In the genomic region with DNA sequence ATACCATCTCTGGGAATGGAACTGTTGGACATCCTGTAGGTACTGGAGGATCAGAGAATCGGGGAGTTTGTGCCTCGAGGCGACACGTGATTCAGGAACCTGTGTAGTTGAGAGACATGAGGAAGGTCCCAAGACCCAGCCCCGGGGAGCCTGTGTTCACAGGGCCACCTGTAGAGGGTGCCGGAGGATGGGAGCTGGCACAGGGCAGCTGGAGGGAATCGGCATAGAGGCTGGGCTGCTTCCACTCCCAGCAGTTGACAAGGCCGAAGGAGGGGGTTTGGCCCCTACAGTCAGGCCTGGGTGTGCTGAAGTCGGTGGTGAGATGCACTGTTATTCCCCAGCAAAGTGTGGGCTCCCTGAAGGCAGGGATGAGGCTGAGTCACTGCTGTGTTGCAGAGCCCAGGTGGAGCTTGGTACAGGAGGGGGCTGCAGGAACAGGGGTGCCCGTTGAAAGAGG, we compare ENCODE assay signal across 1 cellular context.
A peak's percentile ranks its signal among the peaks of the same experiment; 100 is the strongest.
TF ChIP-seq lines count a peak whose summit lies in the region.

No MANE protein-coding gene starts in this region.

TF ChIP-seq in HepG2, 621 proteins besides CTCF, POLR2A, EP300 and RAD21 (continued from another document and continues in another):
- TF ChIP-seq, protein P1, sequence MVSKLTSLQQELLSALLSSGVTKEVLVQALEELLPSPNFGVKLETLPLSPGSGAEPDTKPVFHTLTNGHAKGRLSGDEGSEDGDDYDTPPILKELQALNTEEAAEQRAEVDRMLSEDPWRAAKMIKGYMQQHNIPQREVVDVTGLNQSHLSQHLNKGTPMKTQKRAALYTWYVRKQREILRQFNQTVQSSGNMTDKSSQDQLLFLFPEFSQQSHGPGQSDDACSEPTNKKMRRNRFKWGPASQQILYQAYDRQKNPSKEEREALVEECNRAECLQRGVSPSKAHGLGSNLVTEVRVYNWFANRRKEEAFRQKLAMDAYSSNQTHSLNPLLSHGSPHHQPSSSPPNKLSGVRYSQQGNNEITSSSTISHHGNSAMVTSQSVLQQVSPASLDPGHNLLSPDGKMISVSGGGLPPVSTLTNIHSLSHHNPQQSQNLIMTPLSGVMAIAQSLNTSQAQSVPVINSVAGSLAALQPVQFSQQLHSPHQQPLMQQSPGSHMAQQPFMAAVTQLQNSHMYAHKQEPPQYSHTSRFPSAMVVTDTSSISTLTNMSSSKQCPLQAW (CRISPR knock-in tag; IDR thresholded peaks at IDR 0.05), result 0 out of 2 replicates have a peak, but pooled peaks have one; percentile 10
- TF ChIP-seq MEIS2 (CRISPR knock-in tag; IDR thresholded peaks at IDR 0.05) (no peak), FOXA3 (CRISPR knock-in tag; IDR thresholded peaks at IDR 0.05) (no peak), ZFP36L1 (CRISPR knock-in tag; IDR thresholded peaks at IDR 0.05) (no peak), NFIC (IDR thresholded peaks at IDR 0.05; ENCODE audit: low read length) (no peak), MIER3 (CRISPR knock-in tag; IDR thresholded peaks at IDR 0.05; ENCODE audit: borderline replicate concordance) (no peak), HES4 (CRISPR knock-in tag; IDR thresholded peaks at IDR 0.05; ENCODE audit: borderline replicate concordance) (no peak), SCMH1 (CRISPR knock-in tag; IDR thresholded peaks at IDR 0.05; ENCODE audit: borderline replicate concordance) (no peak), CREB1 (IDR thresholded peaks at IDR 0.05) (no peak), CREB1 (CRISPR knock-in tag; IDR thresholded peaks at IDR 0.05) (no peak), ZFP1 (CRISPR knock-in tag; IDR thresholded peaks at IDR 0.05) (no peak), NFYC (CRISPR knock-in tag; IDR thresholded peaks at IDR 0.05) (no peak), ZNF772 (CRISPR knock-in tag; IDR thresholded peaks at IDR 0.05) (no peak), ZNF382 (CRISPR knock-in tag; IDR thresholded peaks at IDR 0.05; ENCODE audit: borderline replicate concordance) (no peak), ZSCAN25 (CRISPR knock-in tag; IDR thresholded peaks at IDR 0.05) (peak; percentile 23; the same call in 1 of the 2 replicates), RFX3 (CRISPR knock-in tag; IDR thresholded peaks at IDR 0.05) (no peak), ZSCAN31 (CRISPR knock-in tag; IDR thresholded peaks at IDR 0.05; ENCODE audit: low read depth) (0 out of 2 replicates have a peak, but pooled peaks have one; percentile 20), AGO2 (optimal IDR thresholded peaks at IDR 0.05; ENCODE audit: low read depth, low read length) (no peak), ZKSCAN8 (CRISPR knock-in tag; IDR thresholded peaks at IDR 0.05; ENCODE audit: borderline replicate concordance) (no peak), ZBTB21 (CRISPR knock-in tag; IDR thresholded peaks at IDR 0.05) (no peak), RCOR2 (CRISPR knock-in tag; IDR thresholded peaks at IDR 0.05) (no peak), KDM5B (CRISPR knock-in tag; IDR thresholded peaks at IDR 0.05; ENCODE audit: borderline replicate concordance) (no peak), TARDBP (CRISPR knock-in tag; IDR thresholded peaks at IDR 0.05) (peak; percentile 67), TCF7L2 (IDR thresholded peaks at IDR 0.05; ENCODE audit: low read depth, low read length) (no peak), ZNF441 (CRISPR knock-in tag; IDR thresholded peaks at IDR 0.05; ENCODE audit: borderline replicate concordance) (peak; percentile 34; the same call in 1 of the 2 replicates), HMGA1 (CRISPR knock-in tag; conservative IDR thresholded peaks at IDR 0.05) (no peak), NONO (IDR thresholded peaks at IDR 0.05) (no peak), NONO (CRISPR knock-in tag; conservative IDR thresholded peaks at IDR 0.05) (0 out of 2 replicates have a peak, but pooled peaks have one; percentile 2), NR2F6 (IDR thresholded peaks at IDR 0.05) (no peak), NR2F6 (CRISPR knock-in tag; IDR thresholded peaks at IDR 0.05) (no peak), TGIF2 (CRISPR knock-in tag; IDR thresholded peaks at IDR 0.05) (no peak), ZNF207 (IDR thresholded peaks at IDR 0.05; ENCODE audit: borderline replicate concordance) (no peak), FOXP1 (IDR thresholded peaks at IDR 0.05) (no peak), FOXP1 (CRISPR knock-in tag; IDR thresholded peaks at IDR 0.05) (no peak), SAFB2 (CRISPR knock-in tag; IDR thresholded peaks at IDR 0.05; ENCODE audit: borderline replicate concordance, low read depth) (no peak), HNF4A (CRISPR knock-in tag; IDR thresholded peaks at IDR 0.05) (no peak), NCOR1 (IDR thresholded peaks at IDR 0.05; ENCODE audit: borderline replicate concordance, low read length) (no peak), DNMT1 (CRISPR knock-in tag; IDR thresholded peaks at IDR 0.05) (no peak), GATAD1 (CRISPR knock-in tag; IDR thresholded peaks at IDR 0.05) (no peak)
- TF ChIP-seq, protein P2, sequence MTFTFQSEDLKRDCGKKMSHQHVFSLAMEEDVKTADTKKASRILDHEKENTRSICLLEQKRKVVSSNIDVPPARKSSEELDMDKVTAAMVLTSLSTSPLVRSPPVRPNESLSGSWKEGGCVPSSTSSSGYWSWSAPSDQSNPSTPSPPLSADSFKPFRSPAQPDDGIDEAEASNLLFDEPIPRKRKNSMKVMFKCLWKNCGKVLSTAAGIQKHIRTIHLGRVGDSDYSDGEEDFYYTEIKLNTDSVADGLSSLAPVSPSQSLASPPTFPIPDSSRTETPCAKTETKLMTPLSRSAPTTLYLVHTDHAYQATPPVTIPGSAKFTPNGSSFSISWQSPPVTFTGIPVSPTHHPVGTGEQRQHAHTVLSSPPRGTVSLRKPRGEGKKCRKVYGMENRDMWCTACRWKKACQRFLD (CRISPR knock-in tag; IDR thresholded peaks at IDR 0.05; ENCODE audit: borderline replicate concordance), result no peak
- TF ChIP-seq, protein P3, sequence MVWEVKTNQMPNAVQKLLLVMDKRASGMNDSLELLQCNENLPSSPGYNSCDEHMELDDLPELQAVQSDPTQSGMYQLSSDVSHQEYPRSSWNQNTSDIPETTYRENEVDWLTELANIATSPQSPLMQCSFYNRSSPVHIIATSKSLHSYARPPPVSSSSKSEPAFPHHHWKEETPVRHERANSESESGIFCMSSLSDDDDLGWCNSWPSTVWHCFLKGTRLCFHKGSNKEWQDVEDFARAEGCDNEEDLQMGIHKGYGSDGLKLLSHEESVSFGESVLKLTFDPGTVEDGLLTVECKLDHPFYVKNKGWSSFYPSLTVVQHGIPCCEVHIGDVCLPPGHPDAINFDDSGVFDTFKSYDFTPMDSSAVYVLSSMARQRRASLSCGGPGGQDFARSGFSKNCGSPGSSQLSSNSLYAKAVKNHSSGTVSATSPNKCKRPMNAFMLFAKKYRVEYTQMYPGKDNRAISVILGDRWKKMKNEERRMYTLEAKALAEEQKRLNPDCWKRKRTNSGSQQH (CRISPR knock-in tag; IDR thresholded peaks at IDR 0.05; ENCODE audit: low read depth), result no peak
- TF ChIP-seq, protein P4, sequence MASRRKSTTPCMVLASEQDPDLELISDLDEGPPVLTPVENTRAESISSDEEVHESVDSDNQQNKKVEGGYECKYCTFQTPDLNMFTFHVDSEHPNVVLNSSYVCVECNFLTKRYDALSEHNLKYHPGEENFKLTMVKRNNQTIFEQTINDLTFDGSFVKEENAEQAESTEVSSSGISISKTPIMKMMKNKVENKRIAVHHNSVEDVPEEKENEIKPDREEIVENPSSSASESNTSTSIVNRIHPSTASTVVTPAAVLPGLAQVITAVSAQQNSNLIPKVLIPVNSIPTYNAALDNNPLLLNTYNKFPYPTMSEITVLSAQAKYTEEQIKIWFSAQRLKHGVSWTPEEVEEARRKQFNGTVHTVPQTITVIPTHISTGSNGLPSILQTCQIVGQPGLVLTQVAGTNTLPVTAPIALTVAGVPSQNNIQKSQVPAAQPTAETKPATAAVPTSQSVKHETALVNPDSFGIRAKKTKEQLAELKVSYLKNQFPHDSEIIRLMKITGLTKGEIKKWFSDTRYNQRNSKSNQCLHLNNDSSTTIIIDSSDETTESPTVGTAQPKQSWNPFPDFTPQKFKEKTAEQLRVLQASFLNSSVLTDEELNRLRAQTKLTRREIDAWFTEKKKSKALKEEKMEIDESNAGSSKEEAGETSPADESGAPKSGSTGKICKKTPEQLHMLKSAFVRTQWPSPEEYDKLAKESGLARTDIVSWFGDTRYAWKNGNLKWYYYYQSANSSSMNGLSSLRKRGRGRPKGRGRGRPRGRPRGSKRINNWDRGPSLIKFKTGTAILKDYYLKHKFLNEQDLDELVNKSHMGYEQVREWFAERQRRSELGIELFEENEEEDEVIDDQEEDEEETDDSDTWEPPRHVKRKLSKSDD (CRISPR knock-in tag; IDR thresholded peaks at IDR 0.05; ENCODE audit: low read depth), result no peak
- TF ChIP-seq, protein P5, sequence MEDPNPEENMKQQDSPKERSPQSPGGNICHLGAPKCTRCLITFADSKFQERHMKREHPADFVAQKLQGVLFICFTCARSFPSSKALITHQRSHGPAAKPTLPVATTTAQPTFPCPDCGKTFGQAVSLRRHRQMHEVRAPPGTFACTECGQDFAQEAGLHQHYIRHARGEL (CRISPR knock-in tag; IDR thresholded peaks at IDR 0.05), result no peak
- TF ChIP-seq, protein P6, sequence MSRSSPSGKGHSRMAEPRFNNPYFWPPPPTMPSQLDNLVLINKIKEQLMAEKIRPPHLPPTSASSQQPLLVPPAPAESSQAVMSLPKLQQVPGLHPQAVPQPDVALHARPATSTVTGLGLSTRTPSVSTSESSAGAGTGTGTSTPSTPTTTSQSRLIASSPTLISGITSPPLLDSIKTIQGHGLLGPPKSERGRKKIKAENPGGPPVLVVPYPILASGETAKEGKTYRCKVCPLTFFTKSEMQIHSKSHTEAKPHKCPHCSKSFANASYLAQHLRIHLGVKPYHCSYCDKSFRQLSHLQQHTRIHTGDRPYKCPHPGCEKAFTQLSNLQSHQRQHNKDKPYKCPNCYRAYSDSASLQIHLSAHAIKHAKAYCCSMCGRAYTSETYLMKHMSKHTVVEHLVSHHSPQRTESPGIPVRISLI (CRISPR knock-in tag; IDR thresholded peaks at IDR 0.05; ENCODE audit: borderline replicate concordance), result no peak
- TF ChIP-seq, protein P7, sequence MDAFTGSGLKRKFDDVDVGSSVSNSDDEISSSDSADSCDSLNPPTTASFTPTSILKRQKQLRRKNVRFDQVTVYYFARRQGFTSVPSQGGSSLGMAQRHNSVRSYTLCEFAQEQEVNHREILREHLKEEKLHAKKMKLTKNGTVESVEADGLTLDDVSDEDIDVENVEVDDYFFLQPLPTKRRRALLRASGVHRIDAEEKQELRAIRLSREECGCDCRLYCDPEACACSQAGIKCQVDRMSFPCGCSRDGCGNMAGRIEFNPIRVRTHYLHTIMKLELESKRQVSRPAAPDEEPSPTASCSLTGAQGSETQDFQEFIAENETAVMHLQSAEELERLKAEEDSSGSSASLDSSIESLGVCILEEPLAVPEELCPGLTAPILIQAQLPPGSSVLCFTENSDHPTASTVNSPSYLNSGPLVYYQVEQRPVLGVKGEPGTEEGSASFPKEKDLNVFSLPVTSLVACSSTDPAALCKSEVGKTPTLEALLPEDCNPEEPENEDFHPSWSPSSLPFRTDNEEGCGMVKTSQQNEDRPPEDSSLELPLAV (CRISPR knock-in tag; conservative IDR thresholded peaks at IDR 0.05; ENCODE audit: low read depth), result no peak
- TF ChIP-seq, protein P8, sequence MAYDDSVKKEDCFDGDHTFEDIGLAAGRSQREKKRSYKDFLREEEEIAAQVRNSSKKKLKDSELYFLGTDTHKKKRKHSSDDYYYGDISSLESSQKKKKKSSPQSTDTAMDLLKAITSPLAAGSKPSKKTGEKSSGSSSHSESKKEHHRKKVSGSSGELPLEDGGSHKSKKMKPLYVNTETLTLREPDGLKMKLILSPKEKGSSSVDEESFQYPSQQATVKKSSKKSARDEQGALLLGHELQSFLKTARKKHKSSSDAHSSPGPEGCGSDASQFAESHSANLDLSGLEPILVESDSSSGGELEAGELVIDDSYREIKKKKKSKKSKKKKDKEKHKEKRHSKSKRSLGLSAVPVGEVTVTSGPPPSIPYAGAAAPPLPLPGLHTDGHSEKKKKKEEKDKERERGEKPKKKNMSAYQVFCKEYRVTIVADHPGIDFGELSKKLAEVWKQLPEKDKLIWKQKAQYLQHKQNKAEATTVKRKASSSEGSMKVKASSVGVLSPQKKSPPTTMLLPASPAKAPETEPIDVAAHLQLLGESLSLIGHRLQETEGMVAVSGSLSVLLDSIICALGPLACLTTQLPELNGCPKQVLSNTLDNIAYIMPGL (CRISPR knock-in tag; IDR thresholded peaks at IDR 0.05; ENCODE audit: borderline replicate concordance in 1 of 2, low read depth in 1 of 2), result peak in 1 of 2 experiments; percentile 56; a peak in 1 of 4 replicates
- TF ChIP-seq, protein P9, sequence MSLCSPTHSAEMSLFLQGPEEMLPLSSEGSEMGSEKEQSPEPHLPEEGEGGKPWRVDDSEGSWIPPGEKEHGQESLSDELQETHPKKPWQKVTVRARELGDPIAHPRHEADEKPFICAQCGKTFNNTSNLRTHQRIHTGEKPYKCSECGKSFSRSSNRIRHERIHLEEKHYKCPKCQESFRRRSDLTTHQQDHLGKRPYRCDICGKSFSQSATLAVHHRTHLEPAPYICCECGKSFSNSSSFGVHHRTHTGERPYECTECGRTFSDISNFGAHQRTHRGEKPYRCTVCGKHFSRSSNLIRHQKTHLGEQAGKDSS (CRISPR knock-in tag; IDR thresholded peaks at IDR 0.05; ENCODE audit: borderline replicate concordance, low read depth), result no peak
- TF ChIP-seq, protein P10, sequence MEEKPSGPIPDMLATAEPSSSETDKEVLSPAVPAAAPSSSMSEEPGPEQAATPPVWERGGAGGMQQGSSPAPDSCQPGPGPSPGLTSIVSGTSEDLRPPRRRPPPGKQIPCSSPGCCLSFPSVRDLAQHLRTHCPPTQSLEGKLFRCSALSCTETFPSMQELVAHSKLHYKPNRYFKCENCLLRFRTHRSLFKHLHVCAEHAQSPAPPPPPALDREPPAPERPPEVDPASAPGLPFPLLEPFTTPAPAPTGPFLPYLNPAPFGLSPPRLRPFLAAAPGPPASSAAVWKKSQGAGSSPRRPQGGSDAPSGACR (CRISPR knock-in tag; IDR thresholded peaks at IDR 0.05), result no peak
- TF ChIP-seq, protein P11, sequence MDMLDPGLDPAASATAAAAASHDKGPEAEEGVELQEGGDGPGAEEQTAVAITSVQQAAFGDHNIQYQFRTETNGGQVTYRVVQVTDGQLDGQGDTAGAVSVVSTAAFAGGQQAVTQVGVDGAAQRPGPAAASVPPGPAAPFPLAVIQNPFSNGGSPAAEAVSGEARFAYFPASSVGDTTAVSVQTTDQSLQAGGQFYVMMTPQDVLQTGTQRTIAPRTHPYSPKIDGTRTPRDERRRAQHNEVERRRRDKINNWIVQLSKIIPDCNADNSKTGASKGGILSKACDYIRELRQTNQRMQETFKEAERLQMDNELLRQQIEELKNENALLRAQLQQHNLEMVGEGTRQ (IDR thresholded peaks at IDR 0.05; ENCODE audit: low read depth, low read length), result 0 out of 2 replicates have a peak, but pooled peaks have one; percentile 12
- TF ChIP-seq, protein P11 (CRISPR knock-in tag; IDR thresholded peaks at IDR 0.05; ENCODE audit: borderline replicate concordance), result no peak
